ENCODE assay signal across 13 cellular contexts in genomic region chr15:65639509-65639908, GRCh38. TPM values are rescaled to one million over a fixed set of nuclear protein-coding genes. Genes with fewer than 3 reads are reported as not detected.
DNase-seq lines count a peak whose midpoint lies in the region; ATAC-seq and TF ChIP-seq lines count a peak whose summit lies in the region.
"Had no signal": no experiment of that assay in that cellular context is flagged by ENCODE, and none has a peak within 500 bp of the region (broad histone marks: within the 10 kb centered on the region; RNA-seq: fewer than 3 reads in every experiment).

No MANE protein-coding gene starts in this region.

- no peak overlapping the region for H3K4ac ChIP-seq in neuronal stem cell (ENCODE audit: low read length)

- no peaks in the 10 kb centered on the region for H3K27me3 Mint-ChIP-seq in stimulated activated naive CD8-positive, alpha-beta T cell treated with anti-CD3 and anti-CD28 coated beads, Interleukin-15, Interleukin-2, amounts not matched to agents 100 ng/mL and 50 ng/mL, for 24 hours
- H3K27me3 Mint-ChIP-seq: CD4-positive, alpha-beta memory T cell had no signal

- no peak overlapping the region for H4K91ac ChIP-seq in neuronal stem cell (ENCODE audit: low read depth, low read length, poor library complexity)

- H2AK5ac ChIP-seq in neuronal stem cell (ENCODE audit: low read depth, low read length) = no peak overlapping the region

- H2AFZ ChIP-seq in neuronal stem cell (ENCODE audit: low read length) = no peak overlapping the region

- no peak overlapping the region for H2BK12ac ChIP-seq in neuronal stem cell (ENCODE audit: low read length)

- no peaks in the 10 kb centered on the region for H3K36me3 Mint-ChIP-seq in stimulated activated naive CD8-positive, alpha-beta T cell treated with anti-CD3 and anti-CD28 coated beads, Interleukin-15, Interleukin-2, amounts not matched to agents 100 ng/mL and 50 ng/mL, for 24 hours (ENCODE audit: low read depth)
- H3K36me3 Mint-ChIP-seq: CD4-positive, alpha-beta memory T cell had no signal

- intact Hi-C loops in Panc1 (cut with micrococcal nuclease; ENCODE audit: unreplicated experiment) = loop anchor here (10.0 kb wide), 1 partner anchor 185 kb away; no protein-coding TSS in a partner anchor

- H3K4me3 ChIP-seq in Panc1 (ENCODE audit: low read depth in 2 of 2, low read length in 2 of 2) = no peak overlapping the region
- no peak overlapping the region for H3K4me3 ChIP-seq in neuronal stem cell (ENCODE audit: low read length in 2 of 2)
- H3K4me3 ChIP-seq: GM12878 had no signal

- DNase-seq in stimulated activated naive CD8-positive, alpha-beta T cell treated with anti-CD3 and anti-CD28 coated beads, Interleukin-15, Interleukin-2, amounts not matched to agents 100 U/mL and 50 U/mL, for 24 hours = no peak
- DNase-seq in Panc1 (ENCODE audit: low read depth, low spot score) (no peak), neuronal stem cell (ENCODE audit: low spot score) (no peak), anterior cingulate cortex (lab: John Stamatoyannopoulos, UW) (no peak), NCI-H1436 treated with DMSO at 0.1 percent for 48 hours (lab: John Stamatoyannopoulos, UW) (no peak), Kasumi-1 (lab: John Stamatoyannopoulos, UW) (no peak)
- DNase-seq: BE2C; CD4-positive, alpha-beta memory T cell; DMS79; HCEC 1CT had no signal

- no peaks in the 10 kb centered on the region for H3K79me1 ChIP-seq in neuronal stem cell (ENCODE audit: low read depth, low read length)

- H3K27ac ChIP-seq in Panc1 (ENCODE audit: low read length) = no peak overlapping the region
- H3K27ac ChIP-seq in neuronal stem cell (replicated peaks; ENCODE audit: low read length) = no peak overlapping the region
- H3K27ac ChIP-seq: C4-2B had no signal

- H2BK15ac ChIP-seq in neuronal stem cell (ENCODE audit: low read length) = no peak overlapping the region

- no peaks in the 10 kb centered on the region for H3K9me3 Mint-ChIP-seq in stimulated activated naive CD8-positive, alpha-beta T cell treated with anti-CD3 and anti-CD28 coated beads, Interleukin-15, Interleukin-2, amounts not matched to agents 100 ng/mL and 50 ng/mL, for 24 hours
- H3K9me3 Mint-ChIP-seq: CD4-positive, alpha-beta memory T cell had no signal

- H3K4me1 Mint-ChIP-seq in stimulated activated naive CD8-positive, alpha-beta T cell treated with anti-CD3 and anti-CD28 coated beads, Interleukin-15, Interleukin-2, amounts not matched to agents 100 ng/mL and 50 ng/mL, for 24 hours (ENCODE audit: low read depth) = peaks cover 10% of the 10 kb centered on the region

- TF ChIP-seq CTCF in Panc1 (IDR thresholded peaks at IDR 0.05) = no peak

- H3K9me3 ChIP-seq in Panc1 (ENCODE audit: control insufficient read depth, insufficient read depth, low read depth, low read length) = no peaks in the 10 kb centered on the region
- no peaks in the 10 kb centered on the region for H3K9me3 ChIP-seq in neuronal stem cell (replicated peaks in 1 of 2; ENCODE audit: control insufficient read depth in 2 of 2, insufficient read depth in 1 of 2, low read depth in 1 of 2, low read length in 2 of 2)
- H3K9me3 ChIP-seq: BE2C had no signal

- WGBS in neuronal stem cell (ENCODE audit: extremely low coverage in 2 of 2, insufficient read length in 2 of 2, insufficient replicate concordance in 1 of 2), 2 donors = no CpG with 5 or more reads among the region's 6 CpGs

- H3K4me3 Mint-ChIP-seq in stimulated activated naive CD8-positive, alpha-beta T cell treated with anti-CD3 and anti-CD28 coated beads, Interleukin-15, Interleukin-2, amounts not matched to agents 100 ng/mL and 50 ng/mL, for 24 hours = no peak overlapping the region

- CTCF ChIA-PET in Panc1 (lab: Charles Lee) = interaction anchor here (0.5 to 0.6 kb wide), 3 partner anchors 88 to 298 kb away, joined by 3 to 4 read pairs (median 3); no protein-coding TSS in a partner anchor

- H3K4me1 ChIP-seq in Panc1 (ENCODE audit: control insufficient read depth, insufficient read depth, low read length) (peaks cover 6% of the 10 kb centered on the region; the same call in 1 of the 2 replicates), neuronal stem cell (ENCODE audit: control insufficient read depth in 2 of 2, insufficient read depth in 1 of 2, low read depth in 1 of 2, low read length in 2 of 2) (no peaks in the 10 kb centered on the region)
- H3K4me1 ChIP-seq: BE2C had no signal

- H3K36me3 ChIP-seq in Panc1 (ENCODE audit: control insufficient read depth, insufficient read depth, low read length) (no peaks in the 10 kb centered on the region), neuronal stem cell (replicated peaks in 1 of 2; ENCODE audit: control insufficient read depth in 2 of 2, insufficient read depth in 2 of 2, low read length in 2 of 2) (no peaks in the 10 kb centered on the region)
- H3K36me3 ChIP-seq: BE2C had no signal

- no peak overlapping the region for H3K23ac ChIP-seq in neuronal stem cell (ENCODE audit: low read depth, low read length, poor library complexity)

- peak overlapping the region; percentile 37 for H3K27ac Mint-ChIP-seq in stimulated activated naive CD8-positive, alpha-beta T cell treated with anti-CD3 and anti-CD28 coated beads, Interleukin-15, Interleukin-2, amounts not matched to agents 100 ng/mL and 50 ng/mL, for 24 hours

- H2BK120ac ChIP-seq in neuronal stem cell (ENCODE audit: low read depth, low read length) = no peak overlapping the region

- H2BK5ac ChIP-seq in neuronal stem cell (ENCODE audit: low read length) = no peak overlapping the region

- no peak overlapping the region for H4K8ac ChIP-seq in neuronal stem cell (ENCODE audit: low read depth, low read length)

- in situ Hi-C loops in Panc1 (cut with HindIII; ENCODE audit: low pct_unique_long_range_greater_than_20kb, low sequenced_read_pairs) = no loop called here

- no TSS peak for BruUV-seq in Panc1 (replicated peaks; lab: Mats Ljungman, UMichigan)

- POLR2A ChIA-PET in Panc1 (lab: Charles Lee) = no interaction called here

- no peak overlapping the region for H3K14ac ChIP-seq in neuronal stem cell (ENCODE audit: low read length)

- H3K27me3 ChIP-seq in Panc1 (ENCODE audit: control insufficient read depth, insufficient read depth, low read length) (no peaks in the 10 kb centered on the region), neuronal stem cell (ENCODE audit: control insufficient read depth in 3 of 3, insufficient read depth in 3 of 3, low read depth in 1 of 3, low read length in 3 of 3) (no peaks in the 10 kb centered on the region)
- H3K27me3 ChIP-seq: BE2C had no signal

- ATAC-seq in stimulated activated naive CD8-positive, alpha-beta T cell treated with anti-CD3 and anti-CD28 coated beads, Interleukin-15, Interleukin-2, amounts not matched to agents 100 U/mL and 50 U/mL, for 24 hours = no peak
- peak; percentile 21; the same call in 1 of the 2 replicates for ATAC-seq in Panc1

- no peak overlapping the region for H3K4me2 ChIP-seq in neuronal stem cell (ENCODE audit: insufficient read depth, low read length, poor library complexity, severe bottlenecking)

- H3K18ac ChIP-seq in neuronal stem cell (ENCODE audit: low read length) = peak overlapping the region; percentile 13

- H3K9ac ChIP-seq in neuronal stem cell (ENCODE audit: low read depth, low read length, poor library complexity) = no peak overlapping the region

RNA-seq across cellular contexts. Expression of gene SLC24A1, which starts 17.8 kb away (rescaled TPM):
- 13.0 TPM for total RNA-seq in Panc1 (2021; ENCODE audit: unreplicated experiment)
- polyA plus RNA-seq in Panc1 (2012; ENCODE audit: insufficient read length) = 6.9 TPM
- polyA plus RNA-seq in neuronal stem cell (2013, experiment 1 of 2) = 4.8 TPM
- polyA plus RNA-seq in neuronal stem cell (2013, experiment 2 of 2) = 4.6 TPM

RNA-seq across cellular contexts. Expression of gene INTS14, which starts 28.6 kb away (rescaled TPM):
- 41.2 TPM for total RNA-seq in Panc1 (2021; ENCODE audit: unreplicated experiment)
- polyA plus RNA-seq in Panc1 (2012; ENCODE audit: insufficient read length) = 30.4 TPM
- 34.5 TPM for polyA plus RNA-seq in neuronal stem cell (2013, experiment 1 of 2)
- polyA plus RNA-seq in neuronal stem cell (2013, experiment 2 of 2) = 33.6 TPM
